Comparison of ENCODE assay signal across 17 cellular contexts in genomic region chr7:11216276-11216675, GRCh38.
"Had no signal": no experiment of that assay in that cellular context is flagged by ENCODE, and none has a peak within 500 bp of the region (broad histone marks: within the 10 kb centered on the region; RNA-seq: fewer than 3 reads in every experiment).

No MANE protein-coding gene starts in this region.

- H3K27ac ChIP-seq: heart right ventricle, neural progenitor cell, pancreas, suprapubic skin, thyroid gland had no signal

- H3K27me3 ChIP-seq: neural progenitor cell, pancreas, right lobe of liver, suprapubic skin, thyroid gland had no signal

- H3K9me3 ChIP-seq: heart right ventricle, pancreas, right lobe of liver, suprapubic skin, thyroid gland had no signal

- H3K4me3 ChIP-seq: heart right ventricle, neural progenitor cell, pancreas, right lobe of liver, suprapubic skin, thyroid gland had no signal

- H3K36me3 ChIP-seq: heart right ventricle, neural progenitor cell, pancreas, right lobe of liver, suprapubic skin, thyroid gland had no signal

- H3K9ac ChIP-seq: neural progenitor cell had no signal

- DNase-seq: effector memory CD4-positive, alpha-beta T cell; heart right ventricle; kidney glomerular epithelial cell; mammary epithelial cell; natural killer cell; occipital lobe; pancreas; right lobe of liver; stimulated activated CD4-positive, alpha-beta T cell treated with anti-CD3 and anti-CD28 coated beads, Interleukin-4, amount 100 ng/mL, for 1 hour; stimulated activated CD8-positive, alpha-beta memory T cell treated with anti-CD3 and anti-CD28 coated beads, Interleukin-4, amount 100 ng/mL, for 48 hours; stimulated activated naive CD8-positive, alpha-beta T cell treated with anti-CD3 and anti-CD28 coated beads, Interleukin-15, Interleukin-2, amounts not matched to agents 100 U/mL and 50 U/mL, for 24 hours; thyroid gland had no signal

- ATAC-seq: esophagus mucosa; left lobe of liver; natural killer cell; pancreas; stimulated activated effector memory CD8-positive, alpha-beta T cell treated with anti-CD3 and anti-CD28 coated beads, Interleukin-12 subunit alpha, Interleukin-12 subunit beta, amount 100 ng/mL, for 72 hours; stimulated activated naive CD8-positive, alpha-beta T cell treated with anti-CD3 and anti-CD28 coated beads, Interleukin-15, Interleukin-2, amounts not matched to agents 100 U/mL and 50 U/mL, for 24 hours had no signal

- H3K4me1 ChIP-seq: neural progenitor cell, pancreas, suprapubic skin had no signal

- H2AFZ ChIP-seq: neural progenitor cell had no signal

- H3K4me2 ChIP-seq: neural progenitor cell had no signal
